Comparison of ENCODE assay signal across 11 cellular contexts in the genomic region with DNA sequence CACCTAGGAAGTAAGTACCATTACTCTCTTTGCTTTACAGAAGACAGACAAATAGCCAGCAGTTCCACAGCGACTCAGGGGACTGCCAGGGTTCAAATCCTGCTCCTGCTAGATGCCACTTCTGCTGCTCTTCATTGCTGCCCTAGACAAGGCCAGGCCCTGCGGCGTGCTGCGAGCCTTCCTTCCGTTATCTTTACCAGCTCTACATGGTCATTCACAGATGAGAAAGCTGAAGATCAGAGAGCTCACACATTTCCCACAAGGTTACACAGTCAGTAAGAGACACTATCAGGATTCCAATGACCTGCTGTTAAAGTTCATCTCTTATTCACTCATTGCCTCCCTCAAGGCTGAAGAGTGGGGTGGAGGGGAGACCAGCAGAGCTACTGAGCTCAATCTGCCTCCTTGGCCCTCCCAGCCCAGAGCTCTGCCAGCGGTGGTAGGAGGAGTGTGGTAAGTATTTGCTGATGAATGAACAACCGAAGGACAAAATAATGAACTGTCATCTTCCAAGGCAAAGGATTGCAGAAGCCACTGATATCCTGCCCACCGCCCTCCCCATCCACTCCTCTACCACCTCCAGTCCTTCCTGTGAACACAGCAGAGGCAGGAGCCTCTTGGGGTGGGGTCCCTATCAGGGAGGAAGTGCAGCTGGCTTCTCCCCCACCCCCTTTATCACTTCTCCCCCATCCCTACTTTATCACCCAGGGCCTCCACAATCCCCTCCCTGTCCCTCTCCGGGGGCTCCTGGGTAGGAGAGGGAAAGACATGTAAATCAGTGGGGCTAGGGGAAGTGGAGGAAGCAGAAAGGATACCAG. TPM values are rescaled to one million over a fixed set of nuclear protein-coding genes. Genes with fewer than 3 reads are reported as not detected.
DNase-seq lines count a peak whose midpoint lies in the region; ATAC-seq and TF ChIP-seq lines count a peak whose summit lies in the region.
"Had no signal": no experiment of that assay in that cellular context is flagged by ENCODE, and none has a peak within 500 bp of the region (broad histone marks: within the 10 kb centered on the region; RNA-seq: fewer than 3 reads in every experiment).

No MANE protein-coding gene starts in this region.

- no peak for TF ChIP-seq EP300 in stomach (IDR thresholded peaks at IDR 0.05)

- no peaks in the 10 kb centered on the region for H3K9me3 Mint-ChIP-seq in activated naive CD4-positive, alpha-beta T cell treated with anti-CD3 and anti-CD28 coated beads, Interleukin-2, amount 50 U/mL, for 24 hours

- H3K9me3 ChIP-seq in T-helper 17 cell (ENCODE audit: control insufficient read depth, low read length, poor library complexity, severe bottlenecking) (no peaks in the 10 kb centered on the region), thymus (ENCODE audit: control insufficient read depth) (no peaks in the 10 kb centered on the region), stomach (no peaks in the 10 kb centered on the region)
- H3K9me3 ChIP-seq in effector memory CD4-positive, alpha-beta T cell (ENCODE audit: control insufficient read depth, low read length) = no peaks in the 10 kb centered on the region

- H3K27me3 Mint-ChIP-seq in activated naive CD4-positive, alpha-beta T cell treated with anti-CD3 and anti-CD28 coated beads, Interleukin-2, amount 50 U/mL, for 24 hours = no peaks in the 10 kb centered on the region
- H3K27me3 Mint-ChIP-seq in T-helper 17 cell = no peaks in the 10 kb centered on the region

- peak overlapping the region; percentile 97 for H3K27ac Mint-ChIP-seq in activated naive CD4-positive, alpha-beta T cell treated with anti-CD3 and anti-CD28 coated beads, Interleukin-2, amount 50 U/mL, for 24 hours
- peak overlapping the region; percentile 97 for H3K27ac Mint-ChIP-seq in T-helper 17 cell

- TF ChIP-seq POLR2A in stomach (IDR thresholded peaks at IDR 0.05) = no peak

- no peaks in the 10 kb centered on the region for H3K36me3 ChIP-seq in effector memory CD4-positive, alpha-beta T cell (ENCODE audit: control insufficient read depth, insufficient read depth, low read length)
- H3K36me3 ChIP-seq in thymus (ENCODE audit: control insufficient read depth, insufficient read depth) = no peaks in the 10 kb centered on the region
- no peaks in the 10 kb centered on the region for H3K36me3 ChIP-seq in stomach

- H3K4me1 ChIP-seq in effector memory CD4-positive, alpha-beta T cell (ENCODE audit: control insufficient read depth, insufficient read depth, low read length, poor library complexity, severe bottlenecking) = peaks cover 50% of the 10 kb centered on the region
- H3K4me1 ChIP-seq in thymus (ENCODE audit: control insufficient read depth, insufficient read depth, low read length) (peaks cover 72% of the 10 kb centered on the region), stomach (peaks cover 6 to 23% (median 15%) of the 10 kb centered on the region in 4 donors)

- intact Hi-C loops in stomach (cut with DNase I; ENCODE audit: low total_unique reads) = no loop called here

- H3K4me3 Mint-ChIP-seq in activated naive CD4-positive, alpha-beta T cell treated with anti-CD3 and anti-CD28 coated beads, Interleukin-2, amount 50 U/mL, for 24 hours = peak overlapping the region; percentile 11
- peak overlapping the region; percentile 19 for H3K4me3 Mint-ChIP-seq in T-helper 17 cell

- ATAC-seq in T-helper 17 cell (no peak), HG02588 (IDR thresholded peaks at IDR 0.05; ENCODE audit: unreplicated experiment) (no peak), HG02884 (IDR thresholded peaks at IDR 0.05; ENCODE audit: unreplicated experiment) (no peak)

- TF ChIP-seq CTCF in stomach (IDR thresholded peaks at IDR 0.05) = no peak

- no peaks in the 10 kb centered on the region for H3K36me3 Mint-ChIP-seq in activated naive CD4-positive, alpha-beta T cell treated with anti-CD3 and anti-CD28 coated beads, Interleukin-2, amount 50 U/mL, for 24 hours
- no peaks in the 10 kb centered on the region for H3K36me3 Mint-ChIP-seq in T-helper 17 cell (ENCODE audit: low read depth)

- no peak overlapping the region for H3K4me3 ChIP-seq in effector memory CD4-positive, alpha-beta T cell (ENCODE audit: insufficient read depth, low read depth, low read length, poor library complexity, severe bottlenecking)
- H3K4me3 ChIP-seq in thymus (ENCODE audit: low read length) = peak overlapping the region; percentile 56
- H3K4me3 ChIP-seq in stomach = no peak overlapping the region

- H3K27ac ChIP-seq in effector memory CD4-positive, alpha-beta T cell (ENCODE audit: insufficient read depth, low read length, poor library complexity, severe bottlenecking) = peak overlapping the region; percentile 83
- H3K27ac ChIP-seq in thymus (ENCODE audit: low read depth) (peak overlapping the region; percentile 96), stomach (no peak overlapping the region)

- no peak for DNase-seq in activated naive CD4-positive, alpha-beta T cell treated with anti-CD3 and anti-CD28 coated beads, Interleukin-2, amount 50 U/mL, for 16 hours
- DNase-seq in T-helper 17 cell (no peak), stomach (no peak)
- DNase-seq in effector memory CD4-positive, alpha-beta T cell = no peak
- DNase-seq: H7; NCI-H1105; stimulated activated CD4-positive, alpha-beta T cell treated with anti-CD3 and anti-CD28 coated beads, Interleukin-2, amount 100 ng/mL, for 24 hours had no signal

- peaks cover 86% of the 10 kb centered on the region for H3K4me1 Mint-ChIP-seq in activated naive CD4-positive, alpha-beta T cell treated with anti-CD3 and anti-CD28 coated beads, Interleukin-2, amount 50 U/mL, for 24 hours
- H3K4me1 Mint-ChIP-seq in T-helper 17 cell = peaks cover 47% of the 10 kb centered on the region

- 54% methylated on average over 9 of the region's 9 CpGs for WGBS in thymus
- 76 to 89% (median 80%) methylated on average over 9 of the region's 9 CpGs for WGBS in stomach, 5 donors

- H3K27me3 ChIP-seq in effector memory CD4-positive, alpha-beta T cell (replicated peaks; ENCODE audit: control insufficient read depth, insufficient read depth, low read length, poor library complexity, severe bottlenecking) = no peaks in the 10 kb centered on the region
- H3K27me3 ChIP-seq in thymus (ENCODE audit: control insufficient read depth, insufficient read depth) = no peaks in the 10 kb centered on the region
- H3K27me3 ChIP-seq in stomach = no peaks in the 10 kb centered on the region

RNA-seq across cellular contexts. Expression of a gene that starts 14.7 kb away (rescaled TPM):
- 100 to 1,000 TPM; 129 to 151 TPM for total RNA-seq in T-helper 17 cell
- 130 TPM for polyA plus RNA-seq in thymus
- 100 to 1,000 TPM in 2 of 5 donors, 10 to 100 TPM in 3; 32.1 to 313 (median 66.5) TPM for total RNA-seq in stomach
- polyA plus RNA-seq in stomach = 10 to 100 TPM; 22.8 to 30.7 (median 28.6) TPM

Comparison
In these comparisons a context has a peak if more than half of its experiments do, and no peak if none do; other contexts are left out.
1. H3K27ac ChIP-seq: peak in effector memory CD4-positive, alpha-beta T cell (single experiment) and thymus (single experiment); none in stomach (0 of 5).